Comparison of ENCODE assay signal across 8 cellular contexts in the genomic region with DNA sequence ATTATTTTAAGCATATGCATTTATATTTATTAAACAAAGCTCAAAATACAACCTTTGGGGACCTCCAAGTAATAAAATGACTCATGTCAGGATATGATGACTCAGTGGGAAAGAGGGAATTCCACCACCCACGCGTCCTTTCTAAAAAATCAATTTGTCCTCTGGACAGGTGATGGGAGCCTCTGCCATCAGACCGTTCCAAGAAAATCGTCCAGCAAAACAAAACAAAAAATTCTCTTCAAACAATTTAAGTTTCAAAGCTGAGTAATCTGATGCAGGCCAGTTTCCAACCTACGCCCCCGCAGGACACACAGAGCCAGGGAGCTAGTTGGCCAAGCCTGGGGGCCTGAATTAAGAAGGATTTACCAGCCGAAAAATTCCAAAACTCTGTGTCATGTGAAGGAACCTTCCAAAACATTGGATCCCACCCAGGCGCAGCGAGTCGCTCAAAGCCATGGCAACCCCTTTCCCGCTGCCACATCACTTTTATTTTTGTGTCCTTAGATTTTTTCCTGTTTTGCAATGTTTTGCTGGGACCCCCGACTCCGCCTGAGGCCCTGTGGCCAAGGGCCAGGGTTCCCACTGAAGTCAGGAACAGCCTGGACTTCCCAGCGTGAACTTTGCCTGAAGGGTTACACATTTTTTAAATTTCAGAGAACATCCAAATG.
A peak's percentile ranks its signal among the peaks of the same experiment; 100 is the strongest.
DNase-seq lines count a peak whose midpoint lies in the region; ATAC-seq and TF ChIP-seq lines count a peak whose summit lies in the region.

No MANE protein-coding gene starts in this region.

- H3K36me3 ChIP-seq in kidney epithelial cell (ENCODE audit: control insufficient read depth, insufficient read depth, low read length) = no peaks in the 10 kb centered on the region
- peaks cover 0 to 37% (median 20%) of the 10 kb centered on the region in 4 donors for H3K36me3 ChIP-seq in stomach

- H3K4me3 ChIP-seq in astrocyte of the spinal cord (ENCODE audit: low read depth, low read length) (no peak overlapping the region), kidney epithelial cell (ENCODE audit: low read depth, low read length) (no peak overlapping the region), stomach (no peak overlapping the region)

- in situ Hi-C loops in astrocyte of the spinal cord (cut with HindIII; ENCODE audit: low sequenced_read_pairs) = no loop called here

- H3K4me3 Mint-ChIP-seq in type B pancreatic cell = no peak overlapping the region

- TF ChIP-seq EP300 in stomach (IDR thresholded peaks at IDR 0.05) = no peak

- TF ChIP-seq CTCF in astrocyte of the spinal cord (IDR thresholded peaks at IDR 0.05; ENCODE audit: low read depth, low read length) (no peak), kidney epithelial cell (IDR thresholded peaks at IDR 0.05; ENCODE audit: insufficient read depth, low read length, poor library complexity, severe bottlenecking) (no peak), stomach (IDR thresholded peaks at IDR 0.05) (no peak), type B pancreatic cell (conservative IDR thresholded peaks at IDR 0.05) (no peak)

- peaks cover 0 to 41% (median 26%) of the 10 kb centered on the region in 4 donors for H3K4me1 ChIP-seq in stomach

- no peaks in the 10 kb centered on the region for H3K9me3 Mint-ChIP-seq in type B pancreatic cell

- TF ChIP-seq POLR2A in stomach (IDR thresholded peaks at IDR 0.05) = no peak

- DNase-seq in HPDE6-E6E7 (ENCODE audit: extremely low spot score) (peak; percentile 58), astrocyte of the spinal cord (ENCODE audit: low read depth, low spot score) (peak; percentile 95), kidney epithelial cell (ENCODE audit: low read depth) (peak; percentile 81), stomach (no peak), type B pancreatic cell (ENCODE audit: extremely low spot score, unreplicated experiment) (no peak)

- H3K9me3 ChIP-seq in stomach = no peaks in the 10 kb centered on the region

- 46 to 63% (median 51%) methylated on average over 14 of the region's 14 CpGs for WGBS in stomach, 5 donors

- no peaks in the 10 kb centered on the region for H3K36me3 Mint-ChIP-seq in type B pancreatic cell

- H3K27ac Mint-ChIP-seq in type B pancreatic cell = no peak overlapping the region

- H3K4me1 Mint-ChIP-seq in type B pancreatic cell (ENCODE audit: unreplicated experiment) = peaks cover 52% of the 10 kb centered on the region

- no peaks in the 10 kb centered on the region for H3K27me3 ChIP-seq in kidney epithelial cell (ENCODE audit: control insufficient read depth, insufficient read depth, low read length)
- no peaks in the 10 kb centered on the region for H3K27me3 ChIP-seq in stomach

- peak overlapping the region in 4 of 5 donors; percentile 27 to 67 (median 52) for H3K27ac ChIP-seq in stomach

- ATAC-seq in GM21515 (IDR thresholded peaks at IDR 0.05; ENCODE audit: unreplicated experiment) (no peak), HG02938 (IDR thresholded peaks at IDR 0.05; ENCODE audit: unreplicated experiment) (no peak), GM18868 (IDR thresholded peaks at IDR 0.05; ENCODE audit: unreplicated experiment) (no peak)

- no peaks in the 10 kb centered on the region for H3K27me3 Mint-ChIP-seq in type B pancreatic cell

- intact Hi-C loops in stomach (cut with DNase I; ENCODE audit: low total_unique reads) = no loop called here

Comparison
In these comparisons a context has a peak if more than half of its experiments do, and no peak if none do; other contexts are left out.
1. DNase-seq: peak in HPDE6-E6E7 (single experiment), astrocyte of the spinal cord (single experiment) and kidney epithelial cell (single experiment); none in stomach (single experiment) and type B pancreatic cell (single experiment).